Comparison of ENCODE assay signal across 16 cellular contexts in the genomic region with DNA sequence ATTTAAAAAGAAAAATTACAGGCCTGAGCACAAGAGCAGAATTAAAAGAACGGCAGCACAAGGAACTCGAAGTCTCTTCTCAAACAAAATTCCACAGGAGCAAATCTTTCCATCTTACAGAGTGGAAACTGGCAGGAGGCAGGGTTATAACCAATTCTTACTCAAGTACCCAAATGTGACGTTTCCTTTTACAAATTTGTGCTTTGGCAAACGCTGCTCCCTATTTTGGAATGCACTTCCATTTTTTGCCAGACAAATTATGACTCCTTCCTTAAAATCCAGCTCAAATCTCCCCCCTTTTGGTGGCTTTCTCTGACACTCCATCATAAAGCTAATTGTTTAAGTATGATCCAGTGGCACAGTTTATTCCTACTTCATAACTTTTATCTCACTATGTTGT. TPM values are rescaled to one million over a fixed set of nuclear protein-coding genes. Genes with fewer than 3 reads are reported as not detected.
DNase-seq lines count a peak whose midpoint lies in the region; ATAC-seq and TF ChIP-seq lines count a peak whose summit lies in the region.
"Had no signal": no experiment of that assay in that cellular context is flagged by ENCODE, and none has a peak within 500 bp of the region (broad histone marks: within the 10 kb centered on the region; RNA-seq: fewer than 3 reads in every experiment).

No MANE protein-coding gene starts in this region.

- TF ChIP-seq POLR2A in vagina (IDR thresholded peaks at IDR 0.05) = no peak

- H2AFZ ChIP-seq in GM23338 = no peak overlapping the region

- H3F3A ChIP-seq in GM23338 (replicated peaks; ENCODE audit: low read depth) = 0 out of 2 replicates have a peak, but pooled peaks cover 8% of the 10 kb centered on the region

- H3K79me2 ChIP-seq in GM23338 (replicated peaks; ENCODE audit: insufficient read depth) = peaks cover 94% of the 10 kb centered on the region

- no peak for ATAC-seq in GM23338
- ATAC-seq in stimulated activated memory B cell treated with anti-CD40 and anti-IgM and Interleukin-4, amounts not matched to agents 10 μg/mL and 1 μg/mL and 100 μg/mL, for 72 hours = no peak
- ATAC-seq: activated T-cell treated with anti-CD3 and anti-CD28 coated beads, Interleukin-2, amount 50 U/mL, for 4 hours; gastrocnemius medialis had no signal

- DNase-seq in GM23338 (ENCODE audit: low spot score) (no peak), dorsolateral prefrontal cortex (no peak), vagina (ENCODE audit: extremely low spot score in 2 of 2) (no peak), amniotic stem cell (lab: John Stamatoyannopoulos, UW) (no peak), right atrium auricular region (ENCODE audit: low spot score) (no peak)
- DNase-seq: activated CD4-positive, alpha-beta T cell treated with anti-CD3 and anti-CD28 coated beads, Interleukin-2, amount 50 U/mL, for 4 hours; activated T-cell treated with anti-CD3 and anti-CD28 coated beads, Interleukin-2, amount 50 U/mL, for 4 hours; cerebellar nuclear complex; gastrocnemius medialis; IMR-90; naive B cell; NCI-H187 treated with DMSO at 0.1 percent for 48 hours; stomach had no signal

- H3K9me3 Mint-ChIP-seq in GM23338 (no peaks in the 10 kb centered on the region), nephron (no peaks in the 10 kb centered on the region)
- H3K9me3 Mint-ChIP-seq in stimulated activated memory B cell treated with anti-CD40 and anti-IgM and Interleukin-4, amounts not matched to agents 10 μg/mL and 1 μg/mL and 100 μg/mL, for 72 hours = no peaks in the 10 kb centered on the region
- H3K9me3 Mint-ChIP-seq: activated T-cell treated with anti-CD3 and anti-CD28 coated beads, Interleukin-2, amount 50 U/mL, for 4 hours; naive B cell had no signal

- H3K9me3 ChIP-seq in vagina (no peaks in the 10 kb centered on the region), right atrium auricular region (no peaks in the 10 kb centered on the region)
- H3K9me3 ChIP-seq: BLaER1 treated with 17β-estradiol and CSF1 and Interleukin-3, amounts not matched to agents 10 nM and 100 nM; gastrocnemius medialis; stomach had no signal

- H3K36me3 ChIP-seq in GM23338 (ENCODE audit: insufficient read depth) (no peaks in the 10 kb centered on the region), vagina (no peaks in the 10 kb centered on the region), right atrium auricular region (no peaks in the 10 kb centered on the region)
- H3K36me3 ChIP-seq: gastrocnemius medialis had no signal

- H4K20me1 ChIP-seq in GM23338 (replicated peaks; ENCODE audit: insufficient read depth) = peaks cover 53% of the 10 kb centered on the region

- peaks cover 3% of the 10 kb centered on the region for H3K27me3 Mint-ChIP-seq in GM23338 (ENCODE audit: insufficient read depth, low read depth, poor library complexity)
- H3K27me3 Mint-ChIP-seq in nephron (ENCODE audit: low read depth) = no peaks in the 10 kb centered on the region
- H3K27me3 Mint-ChIP-seq in stimulated activated memory B cell treated with anti-CD40 and anti-IgM and Interleukin-4, amounts not matched to agents 10 μg/mL and 1 μg/mL and 100 μg/mL, for 72 hours = no peaks in the 10 kb centered on the region
- H3K27me3 Mint-ChIP-seq: naive B cell had no signal

- H3K4me1 Mint-ChIP-seq in GM23338 = peaks cover 34% of the 10 kb centered on the region
- peaks cover 49% of the 10 kb centered on the region for H3K4me1 Mint-ChIP-seq in nephron
- H3K4me1 Mint-ChIP-seq in stimulated activated memory B cell treated with anti-CD40 and anti-IgM and Interleukin-4, amounts not matched to agents 10 μg/mL and 1 μg/mL and 100 μg/mL, for 72 hours = peaks cover 38% of the 10 kb centered on the region

- peaks cover 20% of the 10 kb centered on the region for H3K4me1 ChIP-seq in GM23338 (ENCODE audit: insufficient read depth)
- H3K4me1 ChIP-seq in vagina = peaks cover 29% of the 10 kb centered on the region
- no peaks in the 10 kb centered on the region for H3K4me1 ChIP-seq in right atrium auricular region
- H3K4me1 ChIP-seq: BLaER1 treated with 17β-estradiol and CSF1 and Interleukin-3, amounts not matched to agents 10 nM and 100 nM had no signal

- H3K36me3 Mint-ChIP-seq in GM23338 (ENCODE audit: low read depth) (peaks cover 3% of the 10 kb centered on the region; the same call in 1 of the 3 replicates), nephron (ENCODE audit: low read depth) (peaks cover 17% of the 10 kb centered on the region)
- H3K36me3 Mint-ChIP-seq in stimulated activated memory B cell treated with anti-CD40 and anti-IgM and Interleukin-4, amounts not matched to agents 10 μg/mL and 1 μg/mL and 100 μg/mL, for 72 hours = peaks cover 28% of the 10 kb centered on the region
- H3K36me3 Mint-ChIP-seq: naive B cell had no signal

- H3K4me3 Mint-ChIP-seq in GM23338 (no peak overlapping the region), nephron (no peak overlapping the region)
- H3K4me3 Mint-ChIP-seq in stimulated activated memory B cell treated with anti-CD40 and anti-IgM and Interleukin-4, amounts not matched to agents 10 μg/mL and 1 μg/mL and 100 μg/mL, for 72 hours = no peak overlapping the region
- H3K4me3 Mint-ChIP-seq: activated T-cell treated with anti-CD3 and anti-CD28 coated beads, Interleukin-2, amount 50 U/mL, for 4 hours; naive B cell had no signal

- peak overlapping the region; percentile 1; the same call in 1 of the 2 replicates for H3K4me2 ChIP-seq in GM23338
- H3K4me2 ChIP-seq: BLaER1 treated with 17β-estradiol and CSF1 and Interleukin-3, amounts not matched to agents 10 nM and 100 nM had no signal

- TF ChIP-seq CTCF in GM23338 (conservative IDR thresholded peaks at IDR 0.05; ENCODE audit: low read depth in 2 of 2) = no peak
- TF ChIP-seq CTCF in dorsolateral prefrontal cortex (IDR thresholded peaks at IDR 0.05 in 54 of 56, conservative IDR thresholded peaks at IDR 0.05 in 2 of 56; ENCODE audit: low read depth in 1 of 56, partially characterized antibody in 56 of 56) = no peak
- no peak for TF ChIP-seq CTCF in nephron (IDR thresholded peaks at IDR 0.05; ENCODE audit: unreplicated experiment in 3 of 3)
- no peak for TF ChIP-seq CTCF in vagina (IDR thresholded peaks at IDR 0.05)
- TF ChIP-seq CTCF in right atrium auricular region (IDR thresholded peaks at IDR 0.05) = no peak

- H3K27ac Mint-ChIP-seq in GM23338 (no peak overlapping the region), nephron (peak overlapping the region in 2 of 3 experiments; percentile 31 to 58)
- H3K27ac Mint-ChIP-seq in stimulated activated memory B cell treated with anti-CD40 and anti-IgM and Interleukin-4, amounts not matched to agents 10 μg/mL and 1 μg/mL and 100 μg/mL, for 72 hours = no peak overlapping the region

- H3K4me3 ChIP-seq in GM23338 = no peak overlapping the region
- no peak overlapping the region for H3K4me3 ChIP-seq in dorsolateral prefrontal cortex
- no peak overlapping the region for H3K4me3 ChIP-seq in vagina
- H3K4me3 ChIP-seq in right atrium auricular region = no peak overlapping the region
- H3K4me3 ChIP-seq: BLaER1 treated with 17β-estradiol and CSF1 and Interleukin-3, amounts not matched to agents 10 nM and 100 nM; gastrocnemius medialis; stomach had no signal

- H3K27me3 ChIP-seq in GM23338 (ENCODE audit: insufficient read depth) (no peaks in the 10 kb centered on the region), dorsolateral prefrontal cortex (no peaks in the 10 kb centered on the region), vagina (no peaks in the 10 kb centered on the region), right atrium auricular region (no peaks in the 10 kb centered on the region)
- H3K27me3 ChIP-seq: BLaER1 treated with 17β-estradiol and CSF1 and Interleukin-3, amounts not matched to agents 10 nM and 100 nM; gastrocnemius medialis; stomach had no signal

- intact Hi-C loops in dorsolateral prefrontal cortex (cut with DNase I) (no loop called here), vagina (cut with DNase I) (no loop called here)

- H3K27ac ChIP-seq in GM23338 (ENCODE audit: low read depth) (no peak overlapping the region), dorsolateral prefrontal cortex (peak overlapping the region in 57 of 59 donors; percentile 3 to 95 (median 87)), vagina (peak overlapping the region; percentile 9), right atrium auricular region (peak overlapping the region in 1 of 2 donors; percentile 52)
- H3K27ac ChIP-seq: BLaER1 treated with 17β-estradiol and CSF1 and Interleukin-3, amounts not matched to agents 10 nM and 100 nM; gastrocnemius medialis had no signal

- no peaks in the 10 kb centered on the region for H3K9me2 ChIP-seq in GM23338 (ENCODE audit: insufficient read depth)

TF ChIP-seq in GM23338, 12 proteins besides CTCF, POLR2A, EP300 and RAD21 (continues in another document):
- TF ChIP-seq EZH2 (IDR thresholded peaks at IDR 0.05; ENCODE audit: low read depth, unreplicated experiment) (no peak), POLR2AphosphoS5 (IDR thresholded peaks at IDR 0.05; ENCODE audit: low read depth) (no peak)

RNA-seq across cellular contexts. Expression of a gene that starts 7.8 kb away (rescaled TPM):
- total RNA-seq in GM23338 (2014; rRNA removed; shearing (Covaris generic)) = 70.1 and 92.5 TPM in 2 replicates
- 56.4 and 63.0 TPM in 2 replicates for polyA plus RNA-seq in GM23338 (2016; fragmentation: Nextera tagmentation; extraction: Ambion mirVana)
- total RNA-seq in dorsolateral prefrontal cortex (100 to 1,000 TPM in 119 of 120 experiments, 10 to 100 TPM in 1; 93.5 to 183 (median 121) TPM), vagina (39.3 TPM), right atrium auricular region (10 to 100 TPM; 38.0 to 40.4 TPM)

RNA-seq across cellular contexts. Expression of a gene that starts 57.8 kb away (rescaled TPM):
- total RNA-seq in GM23338 (2014; rRNA removed; shearing (Covaris generic)) = 141 and 168 TPM in 2 replicates
- 63.6 and 72.8 TPM in 2 replicates for polyA plus RNA-seq in GM23338 (2016; fragmentation: Nextera tagmentation; extraction: Ambion mirVana)
- total RNA-seq in dorsolateral prefrontal cortex (100 to 1,000 TPM; 104 to 415 (median 196) TPM), vagina (52.5 TPM), right atrium auricular region (10 to 100 TPM; 76.1 to 91.6 TPM)

Comparison
In these comparisons a context has a peak if more than half of its experiments do, and no peak if none do; other contexts are left out.
1. H3K27ac Mint-ChIP-seq: peak in nephron (2 of 3); none in GM23338 (single experiment) and stimulated activated memory B cell treated with anti-CD40 and anti-IgM and Interleukin-4, amounts not matched to agents 10 μg/mL and 1 μg/mL and 100 μg/mL, for 72 hours (single experiment).